In genomic region chr13:73579574-73580274, GRCh38 we compare ENCODE assay signal across 16 cellular contexts.
DNase-seq lines count a peak whose midpoint lies in the region; ATAC-seq, FAIRE-seq and TF ChIP-seq lines count a peak whose summit lies in the region.
"Had no signal": no experiment of that assay in that cellular context is flagged by ENCODE, and none has a peak within 500 bp of the region (broad histone marks: within the 10 kb centered on the region; RNA-seq: fewer than 3 reads in every experiment).

No MANE protein-coding gene starts in this region.

- no peaks in the 10 kb centered on the region for H3K4me1 ChIP-seq in right cardiac atrium (ENCODE audit: control insufficient read depth, insufficient read depth, low read length)
- H3K4me1 ChIP-seq: BLaER1 treated with 17β-estradiol and CSF1 and Interleukin-3, amounts not matched to agents 10 nM and 100 nM had no signal

- H3K36me3 Mint-ChIP-seq in stimulated activated effector memory CD8-positive, alpha-beta T cell treated with anti-CD3 and anti-CD28 coated beads, Interleukin-12 subunit alpha, Interleukin-12 subunit beta, amount 100 ng/mL, for 72 hours, result no peaks in the 10 kb centered on the region
- H3K36me3 Mint-ChIP-seq in activated T-helper 17 cell treated with anti-CD3 and anti-CD28 coated beads, Interleukin-2, amount 50 U/mL, for 72 hours (ENCODE audit: low read depth), result no peaks in the 10 kb centered on the region
- H3K36me3 Mint-ChIP-seq: CD8-positive, alpha-beta T cell had no signal

- no peak for TF ChIP-seq CTCF in bronchial epithelial cell (IDR thresholded peaks at IDR 0.05; ENCODE audit: insufficient read depth, low read length, severe bottlenecking)

- no peaks in the 10 kb centered on the region for H3K9me3 Mint-ChIP-seq in stimulated activated effector memory CD8-positive, alpha-beta T cell treated with anti-CD3 and anti-CD28 coated beads, Interleukin-12 subunit alpha, Interleukin-12 subunit beta, amount 100 ng/mL, for 72 hours
- H3K9me3 Mint-ChIP-seq in activated T-helper 17 cell treated with anti-CD3 and anti-CD28 coated beads, Interleukin-2, amount 50 U/mL, for 72 hours, result peaks cover under 1% of the 10 kb centered on the region
- H3K9me3 Mint-ChIP-seq: CD8-positive, alpha-beta T cell had no signal

- H3K27me3 ChIP-seq in right cardiac atrium (ENCODE audit: control insufficient read depth, insufficient read depth) (no peaks in the 10 kb centered on the region), bronchial epithelial cell (ENCODE audit: control insufficient read depth, insufficient read depth, low read length) (no peaks in the 10 kb centered on the region)
- H3K27me3 ChIP-seq: BLaER1 treated with 17β-estradiol and CSF1 and Interleukin-3, amounts not matched to agents 10 nM and 100 nM had no signal

- H3K27me3 Mint-ChIP-seq in activated T-helper 17 cell treated with anti-CD3 and anti-CD28 coated beads, Interleukin-2, amount 50 U/mL, for 72 hours, result peaks cover under 1% of the 10 kb centered on the region
- H3K27me3 Mint-ChIP-seq: B cell had no signal

- no peak overlapping the region for H3K4me3 ChIP-seq in right cardiac atrium (ENCODE audit: low read length)
- no peak overlapping the region for H3K4me3 ChIP-seq in bronchial epithelial cell (ENCODE audit: low read depth, low read length)
- H3K4me3 ChIP-seq: BLaER1 treated with 17β-estradiol and CSF1 and Interleukin-3, amounts not matched to agents 10 nM and 100 nM had no signal

- peak; percentile 70 for FAIRE-seq in bronchial epithelial cell (lab: Jason Lieb, UNC)
- FAIRE-seq: H1 had no signal

- H3K27ac Mint-ChIP-seq in stimulated activated effector memory CD8-positive, alpha-beta T cell treated with anti-CD3 and anti-CD28 coated beads, Interleukin-12 subunit alpha, Interleukin-12 subunit beta, amount 100 ng/mL, for 72 hours, result no peak overlapping the region
- no peak overlapping the region for H3K27ac Mint-ChIP-seq in activated T-helper 17 cell treated with anti-CD3 and anti-CD28 coated beads, Interleukin-2, amount 50 U/mL, for 72 hours
- H3K27ac Mint-ChIP-seq: B cell; CD8-positive, alpha-beta T cell; H9 had no signal

- no peaks in the 10 kb centered on the region for H3K9me3 ChIP-seq in right cardiac atrium (ENCODE audit: control insufficient read depth, low read length)
- H3K9me3 ChIP-seq: BLaER1 treated with 17β-estradiol and CSF1 and Interleukin-3, amounts not matched to agents 10 nM and 100 nM had no signal

- intact Hi-C loops in right cardiac atrium (cut with DNase I) (no loop called here), Right ventricle myocardium superior (cut with DNase I) (no loop called here)

- 66% methylated on average over 2 of the region's 2 CpGs for WGBS in right cardiac atrium

- no peaks in the 10 kb centered on the region for H3K36me3 ChIP-seq in bronchial epithelial cell (ENCODE audit: control insufficient read depth, insufficient read depth, low read length)
- H3K36me3 ChIP-seq: BLaER1 treated with 17β-estradiol and CSF1 and Interleukin-3, amounts not matched to agents 10 nM and 100 nM had no signal

- ATAC-seq in right cardiac atrium (peak; percentile 42 to 66), Right ventricle myocardium superior (ENCODE audit: poor library complexity) (no peak), GM21576 (IDR thresholded peaks at IDR 0.05; ENCODE audit: unreplicated experiment) (no peak), GM19035 (IDR thresholded peaks at IDR 0.05; ENCODE audit: unreplicated experiment) (no peak)
- peak; percentile 32 for ATAC-seq in stimulated activated effector memory CD8-positive, alpha-beta T cell treated with anti-CD3 and anti-CD28 coated beads, Interleukin-12 subunit alpha, Interleukin-12 subunit beta, amount 100 ng/mL, for 72 hours
- ATAC-seq in activated T-helper 17 cell treated with anti-CD3 and anti-CD28 coated beads, Interleukin-2, amount 50 U/mL, for 72 hours (replicated peaks), result no peak
- ATAC-seq: CD8-positive, alpha-beta T cell had no signal

- no peak overlapping the region for H3K4me3 Mint-ChIP-seq in stimulated activated effector memory CD8-positive, alpha-beta T cell treated with anti-CD3 and anti-CD28 coated beads, Interleukin-12 subunit alpha, Interleukin-12 subunit beta, amount 100 ng/mL, for 72 hours
- no peak overlapping the region for H3K4me3 Mint-ChIP-seq in activated T-helper 17 cell treated with anti-CD3 and anti-CD28 coated beads, Interleukin-2, amount 50 U/mL, for 72 hours
- H3K4me3 Mint-ChIP-seq: B cell; CD8-positive, alpha-beta T cell; H9 had no signal

- no peak overlapping the region for H3K27ac ChIP-seq in right cardiac atrium (ENCODE audit: low read length)
- H3K27ac ChIP-seq: BLaER1 treated with 17β-estradiol and CSF1 and Interleukin-3, amounts not matched to agents 10 nM and 100 nM had no signal

- DNase-seq in right cardiac atrium (no peak), Right ventricle myocardium superior (no peak), bronchial epithelial cell (ENCODE audit: low read depth) (no peak)
- DNase-seq in stimulated activated effector memory CD8-positive, alpha-beta T cell treated with anti-CD3 and anti-CD28 coated beads, Interleukin-12 subunit alpha, Interleukin-12 subunit beta, amount 100 ng/mL, for 72 hours (ENCODE audit: low spot score in 2 of 2), result no peak
- DNase-seq: 8988T; Calu3; CD8-positive, alpha-beta T cell; DMS79 treated with DMSO at 0.1 percent for 48 hours; GF-D8; H9 had no signal

- no peaks in the 10 kb centered on the region for H3K4me1 Mint-ChIP-seq in stimulated activated effector memory CD8-positive, alpha-beta T cell treated with anti-CD3 and anti-CD28 coated beads, Interleukin-12 subunit alpha, Interleukin-12 subunit beta, amount 100 ng/mL, for 72 hours
- no peaks in the 10 kb centered on the region for H3K4me1 Mint-ChIP-seq in activated T-helper 17 cell treated with anti-CD3 and anti-CD28 coated beads, Interleukin-2, amount 50 U/mL, for 72 hours
- H3K4me1 Mint-ChIP-seq: B cell had no signal

Comparison
In these comparisons a context has a peak if more than half of its experiments do, and no peak if none do; other contexts are left out.
1. ATAC-seq: peak in right cardiac atrium (2 of 2) and stimulated activated effector memory CD8-positive, alpha-beta T cell treated with anti-CD3 and anti-CD28 coated beads, Interleukin-12 subunit alpha, Interleukin-12 subunit beta, amount 100 ng/mL, for 72 hours (single experiment); none in Right ventricle myocardium superior (single experiment), activated T-helper 17 cell treated with anti-CD3 and anti-CD28 coated beads, Interleukin-2, amount 50 U/mL, for 72 hours (single experiment), GM21576 (single experiment) and GM19035 (single experiment).